8 cellular contexts compared by ENCODE assay signal in the genomic region with DNA sequence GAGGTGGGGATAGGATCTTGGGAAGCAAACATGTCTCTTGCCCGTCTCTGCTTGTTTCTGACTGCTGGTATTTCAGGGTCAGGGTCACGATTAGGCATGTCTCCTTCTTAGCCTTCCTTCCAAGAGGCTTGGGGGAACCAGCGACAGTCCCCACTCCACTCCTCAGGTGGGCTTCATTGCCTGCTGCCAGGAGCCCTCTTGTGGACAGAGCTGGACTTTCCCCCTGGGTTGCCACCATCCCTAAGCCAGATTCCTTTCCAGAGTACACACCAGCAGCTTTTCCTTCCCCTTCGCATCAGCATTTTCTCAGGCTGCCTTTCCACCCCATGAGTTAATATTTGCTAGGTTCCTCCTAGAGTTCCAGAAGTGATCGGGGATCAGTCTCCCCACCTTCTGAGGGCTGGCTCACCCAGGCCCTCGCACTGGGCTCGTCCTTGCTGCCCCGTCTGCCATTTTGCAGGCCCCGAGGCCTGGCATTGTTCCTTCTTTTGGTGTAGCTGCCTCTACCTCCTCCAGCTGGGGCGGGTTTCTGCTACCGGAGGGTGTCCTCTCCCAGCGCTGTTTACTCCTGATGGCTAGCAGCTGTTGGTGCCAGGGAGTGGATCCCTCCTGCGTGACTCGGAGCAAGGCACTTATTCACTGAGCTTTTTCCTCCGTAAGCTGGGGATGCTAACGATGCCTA. TPM values are rescaled to one million over a fixed set of nuclear protein-coding genes. Genes with fewer than 3 reads are reported as not detected.
DNase-seq lines count a peak whose midpoint lies in the region; ATAC-seq and FAIRE-seq lines count a peak whose summit lies in the region.

No MANE protein-coding gene starts in this region.

- DNase-seq in D341Med (ENCODE audit: low spot score), result peak; percentile 88
- peak; percentile 81 for DNase-seq in HK-2 (ENCODE audit: unreplicated experiment)
- DNase-seq in NCI-H748 treated with DMSO at 0.1 percent for 48 hours (lab: John Stamatoyannopoulos, UW), result peak; percentile 71
- peak; percentile 68 to 80 for DNase-seq in frontal cortex (ENCODE audit: low spot score in 2 of 2)
- peak; percentile 34 for DNase-seq in occipital lobe (lab: John Stamatoyannopoulos, UW)
- DNase-seq in T-helper 9 cell, result no peak

- H3K27me3 Mint-ChIP-seq in activated T-helper 17 cell treated with anti-CD3 and anti-CD28 coated beads, Interleukin-2, amount 50 U/mL, for 72 hours, result no peaks in the 10 kb centered on the region

- H3K9me3 Mint-ChIP-seq in activated T-helper 17 cell treated with anti-CD3 and anti-CD28 coated beads, Interleukin-2, amount 50 U/mL, for 72 hours, result no peaks in the 10 kb centered on the region

- FAIRE-seq in frontal cortex (lab: Jason Lieb, UNC), result no peak

- ATAC-seq in activated T-helper 17 cell treated with anti-CD3 and anti-CD28 coated beads, Interleukin-2, amount 50 U/mL, for 72 hours (replicated peaks), result no peak
- ATAC-seq in GM21717 (IDR thresholded peaks at IDR 0.05; ENCODE audit: unreplicated experiment), result no peak

- peak overlapping the region; percentile 91 for H3K27ac Mint-ChIP-seq in activated T-helper 17 cell treated with anti-CD3 and anti-CD28 coated beads, Interleukin-2, amount 50 U/mL, for 72 hours

- H3K4me3 Mint-ChIP-seq in activated T-helper 17 cell treated with anti-CD3 and anti-CD28 coated beads, Interleukin-2, amount 50 U/mL, for 72 hours, result peak overlapping the region; percentile 67

- peaks cover 4% of the 10 kb centered on the region for H3K4me1 Mint-ChIP-seq in activated T-helper 17 cell treated with anti-CD3 and anti-CD28 coated beads, Interleukin-2, amount 50 U/mL, for 72 hours

- no peaks in the 10 kb centered on the region for H3K36me3 Mint-ChIP-seq in activated T-helper 17 cell treated with anti-CD3 and anti-CD28 coated beads, Interleukin-2, amount 50 U/mL, for 72 hours (ENCODE audit: low read depth)

RNA-seq across cellular contexts. Expression of a gene that starts 8.8 kb away (rescaled TPM):
- total RNA-seq in activated T-helper 17 cell treated with anti-CD3 and anti-CD28 coated beads, Interleukin-2, amount 50 U/mL, for 72 hours, result under 1 TPM; 0.26 to 0.41 TPM
- total RNA-seq in frontal cortex (0.41 TPM), occipital lobe (not detected)

RNA-seq across cellular contexts. Expression of a gene that starts 13.4 kb away (rescaled TPM):
- 1 to 10 TPM; 1.5 to 2.6 TPM for total RNA-seq in activated T-helper 17 cell treated with anti-CD3 and anti-CD28 coated beads, Interleukin-2, amount 50 U/mL, for 72 hours
- total RNA-seq in frontal cortex (0.82 TPM), occipital lobe (1.1 TPM)

RNA-seq across cellular contexts. Expression of a gene that starts 20.9 kb away (rescaled TPM):
- total RNA-seq in activated T-helper 17 cell treated with anti-CD3 and anti-CD28 coated beads, Interleukin-2, amount 50 U/mL, for 72 hours, result 10 to 100 TPM; 20.8 to 26.5 TPM
- total RNA-seq in frontal cortex (33.8 TPM), occipital lobe (27.8 TPM)

RNA-seq across cellular contexts. Expression of a gene that starts 32.8 kb away (rescaled TPM):
- 10 to 100 TPM; 40.2 to 65.4 TPM for total RNA-seq in activated T-helper 17 cell treated with anti-CD3 and anti-CD28 coated beads, Interleukin-2, amount 50 U/mL, for 72 hours
- total RNA-seq in frontal cortex (2.4 TPM), occipital lobe (2.2 TPM)
